2 cellular contexts compared by ENCODE assay signal in genomic region chr15:88513195-88513594, GRCh38.
TF ChIP-seq lines count a peak whose summit lies in the region.

No MANE protein-coding gene starts in this region.

TF ChIP-seq in SK-N-SH treated with all-trans-retinoic acid at 6 μM for 48 hours, 23 proteins besides CTCF, POLR2A, EP300 and RAD21 (continued from another document):
- no peak for TF ChIP-seq TCF4 (CRISPR knock-in tag; IDR thresholded peaks at IDR 0.05; ENCODE audit: borderline replicate concordance)
- no peak for TF ChIP-seq BACH2 (CRISPR knock-in tag; IDR thresholded peaks at IDR 0.05; ENCODE audit: borderline replicate concordance)
- no peak for TF ChIP-seq ISL1 (CRISPR knock-in tag; IDR thresholded peaks at IDR 0.05)
- no peak for TF ChIP-seq POU6F1 (CRISPR knock-in tag; IDR thresholded peaks at IDR 0.05; ENCODE audit: borderline replicate concordance, low read depth)
- no peak for TF ChIP-seq TOX (CRISPR knock-in tag; IDR thresholded peaks at IDR 0.05; ENCODE audit: borderline replicate concordance)
- TF ChIP-seq ZC3H10 (CRISPR knock-in tag; IDR thresholded peaks at IDR 0.05): no peak
- no peak for TF ChIP-seq CSDC2 (CRISPR knock-in tag; IDR thresholded peaks at IDR 0.05)
- TF ChIP-seq ZFP30 (CRISPR knock-in tag; IDR thresholded peaks at IDR 0.05): no peak
- no peak for TF ChIP-seq ARNTL (CRISPR knock-in tag; IDR thresholded peaks at IDR 0.05; ENCODE audit: borderline replicate concordance, low read depth)
- no peak for TF ChIP-seq PPARA (CRISPR knock-in tag; IDR thresholded peaks at IDR 0.05; ENCODE audit: borderline replicate concordance)
- TF ChIP-seq ZNF70 (CRISPR knock-in tag; IDR thresholded peaks at IDR 0.05): no peak
- TF ChIP-seq ZNF565 (CRISPR knock-in tag; conservative IDR thresholded peaks at IDR 0.05; ENCODE audit: low read depth): no peak
- TF ChIP-seq CREB5 (CRISPR knock-in tag; IDR thresholded peaks at IDR 0.05; ENCODE audit: low read depth): no peak
- no peak for TF ChIP-seq TSHZ2 (CRISPR knock-in tag; IDR thresholded peaks at IDR 0.05)
- no peak for TF ChIP-seq GLIS3 (CRISPR knock-in tag; IDR thresholded peaks at IDR 0.05)

TF ChIP-seq in SK-N-SH, 30 proteins besides CTCF, POLR2A, EP300 and RAD21:
- no peak for TF ChIP-seq EZH2phosphoT487 (IDR thresholded peaks at IDR 0.05; ENCODE audit: borderline replicate concordance, low read depth)
- TF ChIP-seq ZBTB33 (IDR thresholded peaks at IDR 0.05; ENCODE audit: borderline replicate concordance, low read depth): no peak
- TF ChIP-seq MAX (IDR thresholded peaks at IDR 0.05; ENCODE audit: low read depth): no peak
- TF ChIP-seq NRF1 (IDR thresholded peaks at IDR 0.05; ENCODE audit: low read depth, low read length): no peak
- no peak for TF ChIP-seq FOXM1 (IDR thresholded peaks at IDR 0.05; ENCODE audit: low read depth)
- TF ChIP-seq USF2 (IDR thresholded peaks at IDR 0.05; ENCODE audit: borderline replicate concordance, low read depth, low read length): no peak
- no peak for TF ChIP-seq FOXJ3 (CRISPR knock-in tag; IDR thresholded peaks at IDR 0.05)
- TF ChIP-seq FOSL2 (IDR thresholded peaks at IDR 0.05; ENCODE audit: borderline replicate concordance, low read depth): no peak
